Comparison of ENCODE assay signal across 22 cellular contexts in genomic region chr10:818526-819220, GRCh38.
DNase-seq lines count a peak whose midpoint lies in the region; ATAC-seq and TF ChIP-seq lines count a peak whose summit lies in the region.
"Had no signal": no experiment of that assay in that cellular context is flagged by ENCODE, and none has a peak within 500 bp of the region (broad histone marks: within the 10 kb centered on the region; RNA-seq: fewer than 3 reads in every experiment).

No MANE protein-coding gene starts in this region.

- H3K4me3 Mint-ChIP-seq in H9, result no peak overlapping the region
- H3K4me3 Mint-ChIP-seq: activated naive CD8-positive, alpha-beta T cell treated with anti-CD3 and anti-CD28 coated beads, Interleukin-2, amount 10 ng/mL, durations not matched to agents 7 days and 5 days; stimulated activated naive CD8-positive, alpha-beta T cell treated with anti-CD3 and anti-CD28 coated beads, Interleukin-15, amount 100 ng/mL, for 72 hours; T-helper 2 cell treated with Interferon-gamma antibody and Interleukin-4, amounts not matched to agents 5 μg/mL and 100 μg/mL, for 36 hours had no signal

- H3K36me3 ChIP-seq in psoas muscle (ENCODE audit: insufficient read depth in 1 of 2, low read depth in 1 of 2) (peaks cover 0 to 97% of the 10 kb centered on the region in 2 donors), Peyer's patch (peaks cover 0 to 93% (median 0%) of the 10 kb centered on the region in 3 donors)

- H3T11ph ChIP-seq in H9 (ENCODE audit: low read length), result no peak overlapping the region

- H3K27ac ChIP-seq in psoas muscle (peak overlapping the region; percentile 37), Peyer's patch (no peak overlapping the region), H9 (ENCODE audit: insufficient read length, low read depth, low read length) (no peak overlapping the region)
- H3K27ac ChIP-seq: 22Rv1, PC-9, sigmoid colon had no signal

- no peak overlapping the region for H3K56ac ChIP-seq in H9 (ENCODE audit: insufficient read length, low read depth, low read length)

- H3K9me3 ChIP-seq in psoas muscle (no peaks in the 10 kb centered on the region), Peyer's patch (no peaks in the 10 kb centered on the region), H9 (ENCODE audit: control insufficient read depth, low read depth, low read length) (no peaks in the 10 kb centered on the region)
- H3K9me3 ChIP-seq: BE2C, gastroesophageal sphincter, left lung, sigmoid colon had no signal

- H3K4ac ChIP-seq in H9 (ENCODE audit: low read depth, low read length), result no peak overlapping the region

- no peaks in the 10 kb centered on the region for H3K79me2 ChIP-seq in H9 (ENCODE audit: insufficient read depth, low read length)

- no peak for TF ChIP-seq POLR2A in Peyer's patch (IDR thresholded peaks at IDR 0.05)

- H2BK120ac ChIP-seq in H9 (ENCODE audit: low read depth, low read length, poor library complexity, severe bottlenecking), result no peak overlapping the region

- peaks cover 2% of the 10 kb centered on the region for H4K20me1 ChIP-seq in H9 (ENCODE audit: control insufficient read depth, insufficient read depth, insufficient read length)

- H4K91ac ChIP-seq in H9 (ENCODE audit: insufficient read length, low read depth, low read length), result no peak overlapping the region

- DNase-seq in NCI-H82 (lab: John Stamatoyannopoulos, UW), result peak; percentile 13
- DNase-seq in NCI-H82 treated with DMSO at 0.1 percent for 48 hours (lab: John Stamatoyannopoulos, UW; ENCODE audit: unreplicated experiment), result no peak
- DNase-seq in cerebellum (ENCODE audit: low spot score), result peak; percentile 77
- DNase-seq in psoas muscle, result no peak
- DNase-seq in Peyer's patch, result no peak
- no peak for DNase-seq in H9
- DNase-seq in iPS-NIHi7 (ENCODE audit: extremely low spot score), result no peak
- DNase-seq: activated CD8-positive, alpha-beta memory T cell treated with anti-CD3 and anti-CD28 coated beads for 24 hours; activated naive CD8-positive, alpha-beta T cell treated with anti-CD3 and anti-CD28 coated beads, Interleukin-2, amount 10 ng/mL, durations not matched to agents 7 days and 5 days; BE2C; Calu3; HCEC 1CT; left lung; NCI-H1694; PC-9; sigmoid colon; stimulated activated naive CD8-positive, alpha-beta T cell treated with anti-CD3 and anti-CD28 coated beads, Interleukin-15, amount 100 ng/mL, for 72 hours had no signal

- no peak for TF ChIP-seq CTCF in psoas muscle (IDR thresholded peaks at IDR 0.05)
- TF ChIP-seq CTCF in Peyer's patch (IDR thresholded peaks at IDR 0.05), result no peak
- TF ChIP-seq CTCF in H9 (conservative IDR thresholded peaks at IDR 0.05), result no peak

- H3K9me3 Mint-ChIP-seq in H9, result no peaks in the 10 kb centered on the region
- H3K9me3 Mint-ChIP-seq: activated naive CD8-positive, alpha-beta T cell treated with anti-CD3 and anti-CD28 coated beads, Interleukin-2, amount 10 ng/mL, durations not matched to agents 7 days and 5 days; stimulated activated naive CD8-positive, alpha-beta T cell treated with anti-CD3 and anti-CD28 coated beads, Interleukin-15, amount 100 ng/mL, for 72 hours; T-helper 2 cell treated with Interferon-gamma antibody and Interleukin-4, amounts not matched to agents 5 μg/mL and 100 μg/mL, for 36 hours had no signal

- no peak overlapping the region for H2AK5ac ChIP-seq in H9 (ENCODE audit: insufficient read length, low read length)

- H3K36me3 Mint-ChIP-seq in H9 (ENCODE audit: insufficient read depth in 1 of 3, low read depth in 3 of 3), result peaks cover 48 to 94% (median 78%) of the 10 kb centered on the region in 3 experiments; a peak in 6 of 7 replicates

- no peak overlapping the region for H2BK15ac ChIP-seq in H9 (ENCODE audit: low read depth, low read length)

- H3K14ac ChIP-seq in H9 (ENCODE audit: insufficient read depth, low read length), result no peak overlapping the region

- no peak overlapping the region for H2AFZ ChIP-seq in H9 (ENCODE audit: low read length)
- H2AFZ ChIP-seq: PC-9 had no signal

- H3K9ac ChIP-seq in H9 (ENCODE audit: extremely low read depth, insufficient read length, low read length), result no peak overlapping the region

- H3K4me1 Mint-ChIP-seq in H9, result no peaks in the 10 kb centered on the region

- H4K5ac ChIP-seq in H9 (ENCODE audit: insufficient read length, low read depth, low read length), result no peak overlapping the region

- H3K23ac ChIP-seq in H9 (ENCODE audit: insufficient read length, low read depth, low read length), result no peak overlapping the region

- no peaks in the 10 kb centered on the region for H3K23me2 ChIP-seq in H9 (ENCODE audit: insufficient read length, low read depth, low read length, poor library complexity, severe bottlenecking)

- ATAC-seq in GM18909 (IDR thresholded peaks at IDR 0.05; ENCODE audit: poor library complexity, unreplicated experiment) (peak; percentile 38), psoas muscle (peak; percentile 43 to 66 (median 54))
- ATAC-seq: activated CD4-positive, CD25-positive, alpha-beta regulatory T cell treated with anti-CD3 and anti-CD28 coated beads, Interleukin-2, amount 50 U/mL, for 24 hours; gastroesophageal sphincter; stimulated activated naive CD8-positive, alpha-beta T cell treated with anti-CD3 and anti-CD28 coated beads, Interleukin-15, amount 100 ng/mL, for 72 hours had no signal

- H3K4me1 ChIP-seq in psoas muscle, result peaks cover 17% of the 10 kb centered on the region
- peaks cover 0 to 4% (median 0%) of the 10 kb centered on the region in 4 donors for H3K4me1 ChIP-seq in Peyer's patch
- no peaks in the 10 kb centered on the region for H3K4me1 ChIP-seq in H9 (ENCODE audit: insufficient read depth, low read length)
- H3K4me1 ChIP-seq: BE2C, gastroesophageal sphincter, sigmoid colon had no signal

- H2BK12ac ChIP-seq in H9 (ENCODE audit: insufficient read length, low read depth, low read length), result no peak overlapping the region

- H2BK20ac ChIP-seq in H9 (ENCODE audit: low read depth, low read length, poor library complexity, severe bottlenecking), result no peak overlapping the region

- no peaks in the 10 kb centered on the region for H3K79me1 ChIP-seq in H9 (ENCODE audit: insufficient read depth, low read depth, low read length, poor library complexity, severe bottlenecking)

- WGBS in psoas muscle, 3 donors, result 55 to 67% (median 55%) methylated on average over 9 of the region's 9 CpGs
- no CpG with 5 or more reads among the region's 9 CpGs for WGBS in H9 (ENCODE audit: extremely low coverage, insufficient read length, low lambda C conversion rate)

- no peaks in the 10 kb centered on the region for H3K27me3 Mint-ChIP-seq in H9 (ENCODE audit: low read depth)
- H3K27me3 Mint-ChIP-seq: activated naive CD8-positive, alpha-beta T cell treated with anti-CD3 and anti-CD28 coated beads, Interleukin-2, amount 10 ng/mL, durations not matched to agents 7 days and 5 days; stimulated activated naive CD8-positive, alpha-beta T cell treated with anti-CD3 and anti-CD28 coated beads, Interleukin-15, amount 100 ng/mL, for 72 hours had no signal

- H3K4me3 ChIP-seq in psoas muscle, result no peak overlapping the region
- H3K4me3 ChIP-seq in Peyer's patch, result no peak overlapping the region
- H3K4me3 ChIP-seq: gastroesophageal sphincter, left lung, PC-9, sigmoid colon had no signal

- no peak overlapping the region for H3K18ac ChIP-seq in H9 (ENCODE audit: insufficient read length, low read depth, low read length)

- no peak overlapping the region for H3K4me2 ChIP-seq in H9 (ENCODE audit: insufficient read depth, insufficient read length, low read length)
- H3K4me2 ChIP-seq: PC-9 had no signal

- intact Hi-C loops in psoas muscle (cut with DNase I), result no loop called here

- H3K27ac Mint-ChIP-seq in H9, result no peak overlapping the region
- H3K27ac Mint-ChIP-seq: activated naive CD8-positive, alpha-beta T cell treated with anti-CD3 and anti-CD28 coated beads, Interleukin-2, amount 10 ng/mL, durations not matched to agents 7 days and 5 days; T-helper 2 cell treated with Interferon-gamma antibody and Interleukin-4, amounts not matched to agents 5 μg/mL and 100 μg/mL, for 36 hours had no signal

- H4K8ac ChIP-seq in H9 (replicated peaks; ENCODE audit: insufficient read length, low read depth, low read length), result no peak overlapping the region

- H3K27me3 ChIP-seq in psoas muscle (ENCODE audit: insufficient read depth in 3 of 3, low read length in 2 of 3) (no peaks in the 10 kb centered on the region), Peyer's patch (no peaks in the 10 kb centered on the region), H9 (ENCODE audit: insufficient read depth, low read length) (no peaks in the 10 kb centered on the region)
- H3K27me3 ChIP-seq: BE2C, gastroesophageal sphincter, left lung, sigmoid colon had no signal

- no peak overlapping the region for H2BK5ac ChIP-seq in H9 (ENCODE audit: insufficient read length, low read length)

Comparison
In these comparisons a context has a peak if more than half of its experiments do, and no peak if none do; other contexts are left out.
1. DNase-seq: peak in NCI-H82 (single experiment) and cerebellum (single experiment); none in NCI-H82 treated with DMSO at 0.1 percent for 48 hours (single experiment), psoas muscle (0 of 2), Peyer's patch (0 of 3), H9 (single experiment) and iPS-NIHi7 (single experiment).